15 cellular contexts compared by ENCODE assay signal in genomic region chr21:39108291-39109162, GRCh38.
DNase-seq lines count a peak whose midpoint lies in the region; ATAC-seq and TF ChIP-seq lines count a peak whose summit lies in the region.
"Had no signal": no experiment of that assay in that cellular context is flagged by ENCODE, and none has a peak within 500 bp of the region (broad histone marks: within the 10 kb centered on the region; RNA-seq: fewer than 3 reads in every experiment).

No MANE protein-coding gene starts in this region.

- H3K27me3 Mint-ChIP-seq in dendritic cell treated with granulocyte-macrophage colony-stimulating factor and Interleukin-4, amounts not matched to agents 40 ng/mL and 50 ng/mL, for 4 days = peaks cover 9% of the 10 kb centered on the region
- no peaks in the 10 kb centered on the region for H3K27me3 Mint-ChIP-seq in osteocyte (ENCODE audit: unreplicated experiment)

- H3K36me3 Mint-ChIP-seq in dendritic cell treated with granulocyte-macrophage colony-stimulating factor and Interleukin-4, amounts not matched to agents 40 ng/mL and 50 ng/mL, for 4 days (ENCODE audit: low read depth) = no peaks in the 10 kb centered on the region
- no peaks in the 10 kb centered on the region for H3K36me3 Mint-ChIP-seq in osteocyte (ENCODE audit: unreplicated experiment)
- H3K36me3 Mint-ChIP-seq: CD8-positive, alpha-beta memory T cell; IgD-negative memory B cell had no signal

- DNase-seq in left cardiac atrium (peak; percentile 8), Right ventricle myocardium inferior (ENCODE audit: missing footprints) (no peak), osteocyte (ENCODE audit: extremely low spot score, unreplicated experiment) (peak; percentile 78), NCI-H1694 treated with DMSO at 0.1 percent for 48 hours (lab: John Stamatoyannopoulos, UW) (no peak)
- DNase-seq: Caco-2; CD8-positive, alpha-beta memory T cell; DMS79 treated with DMSO at 0.1 percent for 48 hours; EL; GOT3; H9 had no signal

- peaks cover 55% of the 10 kb centered on the region for H3K4me1 Mint-ChIP-seq in dendritic cell treated with granulocyte-macrophage colony-stimulating factor and Interleukin-4, amounts not matched to agents 40 ng/mL and 50 ng/mL, for 4 days (ENCODE audit: low read depth)
- H3K4me1 Mint-ChIP-seq in osteocyte (ENCODE audit: unreplicated experiment) = peaks cover 40% of the 10 kb centered on the region
- H3K4me1 Mint-ChIP-seq: CD8-positive, alpha-beta memory T cell; IgD-negative memory B cell had no signal

- H3K4me3 Mint-ChIP-seq in dendritic cell treated with granulocyte-macrophage colony-stimulating factor and Interleukin-4, amounts not matched to agents 40 ng/mL and 50 ng/mL, for 4 days = no peak overlapping the region
- H3K4me3 Mint-ChIP-seq in osteocyte (ENCODE audit: unreplicated experiment) = no peak overlapping the region
- H3K4me3 Mint-ChIP-seq: CD14-positive monocyte; CD8-positive, alpha-beta memory T cell; H9; IgD-negative memory B cell had no signal

- no peak for ATAC-seq in left cardiac atrium
- ATAC-seq in Right ventricle myocardium inferior = no peak
- ATAC-seq in GM18511 (IDR thresholded peaks at IDR 0.05; ENCODE audit: unreplicated experiment) = no peak
- ATAC-seq: A549 had no signal

- H3K27ac Mint-ChIP-seq in dendritic cell treated with granulocyte-macrophage colony-stimulating factor and Interleukin-4, amounts not matched to agents 40 ng/mL and 50 ng/mL, for 4 days = peak overlapping the region; percentile 57
- no peak overlapping the region for H3K27ac Mint-ChIP-seq in osteocyte (ENCODE audit: unreplicated experiment)
- H3K27ac Mint-ChIP-seq: CD8-positive, alpha-beta memory T cell; H9 had no signal

- TF ChIP-seq CTCF in osteocyte (IDR thresholded peaks at IDR 0.05) = no peak

- no peaks in the 10 kb centered on the region for H3K9me3 Mint-ChIP-seq in dendritic cell treated with granulocyte-macrophage colony-stimulating factor and Interleukin-4, amounts not matched to agents 40 ng/mL and 50 ng/mL, for 4 days
- H3K9me3 Mint-ChIP-seq in osteocyte (ENCODE audit: unreplicated experiment) = no peaks in the 10 kb centered on the region
- H3K9me3 Mint-ChIP-seq: CD8-positive, alpha-beta memory T cell; H9; IgD-negative memory B cell had no signal

- intact Hi-C loops in left cardiac atrium (cut with DNase I) (no loop called here), Right ventricle myocardium inferior (cut with DNase I) (no loop called here)
- intact Hi-C loops in dendritic cell treated with granulocyte-macrophage colony-stimulating factor and Interleukin-4, amounts not matched to agents 40 ng/mL and 50 ng/mL, for 4 days (cut with micrococcal nuclease) = no loop called here

Comparison
In these comparisons a context has a peak if more than half of its experiments do, and no peak if none do; other contexts are left out.
1. DNase-seq: peak in left cardiac atrium (single experiment) and osteocyte (single experiment); none in Right ventricle myocardium inferior (single experiment) and NCI-H1694 treated with DMSO at 0.1 percent for 48 hours (single experiment).